ENCODE assay signal across 1 cellular context in the genomic region with DNA sequence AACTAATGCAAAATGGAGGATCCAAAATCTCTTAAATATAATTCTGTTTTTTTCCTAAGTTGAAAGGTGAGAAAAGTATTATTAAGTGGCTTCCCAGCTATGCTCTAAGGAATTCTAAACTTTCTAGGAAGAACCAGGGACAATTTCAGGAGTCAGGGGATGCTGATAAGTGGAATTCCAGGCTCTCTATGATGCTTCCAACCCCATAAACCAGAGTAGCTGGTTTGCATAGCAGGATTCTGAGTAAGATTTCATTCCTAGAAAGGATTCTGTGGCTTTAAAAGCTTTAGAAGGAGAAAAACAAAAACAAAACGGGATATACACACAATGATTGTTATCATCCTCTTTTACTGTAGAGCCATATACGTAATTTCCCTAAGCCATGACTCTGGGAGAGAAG.
TF ChIP-seq lines count a peak whose summit lies in the region.

No MANE protein-coding gene starts in this region.

TF ChIP-seq in GM23338, 12 proteins besides CTCF, POLR2A, EP300 and RAD21 (continued from another document):
- TF ChIP-seq, protein P1, sequence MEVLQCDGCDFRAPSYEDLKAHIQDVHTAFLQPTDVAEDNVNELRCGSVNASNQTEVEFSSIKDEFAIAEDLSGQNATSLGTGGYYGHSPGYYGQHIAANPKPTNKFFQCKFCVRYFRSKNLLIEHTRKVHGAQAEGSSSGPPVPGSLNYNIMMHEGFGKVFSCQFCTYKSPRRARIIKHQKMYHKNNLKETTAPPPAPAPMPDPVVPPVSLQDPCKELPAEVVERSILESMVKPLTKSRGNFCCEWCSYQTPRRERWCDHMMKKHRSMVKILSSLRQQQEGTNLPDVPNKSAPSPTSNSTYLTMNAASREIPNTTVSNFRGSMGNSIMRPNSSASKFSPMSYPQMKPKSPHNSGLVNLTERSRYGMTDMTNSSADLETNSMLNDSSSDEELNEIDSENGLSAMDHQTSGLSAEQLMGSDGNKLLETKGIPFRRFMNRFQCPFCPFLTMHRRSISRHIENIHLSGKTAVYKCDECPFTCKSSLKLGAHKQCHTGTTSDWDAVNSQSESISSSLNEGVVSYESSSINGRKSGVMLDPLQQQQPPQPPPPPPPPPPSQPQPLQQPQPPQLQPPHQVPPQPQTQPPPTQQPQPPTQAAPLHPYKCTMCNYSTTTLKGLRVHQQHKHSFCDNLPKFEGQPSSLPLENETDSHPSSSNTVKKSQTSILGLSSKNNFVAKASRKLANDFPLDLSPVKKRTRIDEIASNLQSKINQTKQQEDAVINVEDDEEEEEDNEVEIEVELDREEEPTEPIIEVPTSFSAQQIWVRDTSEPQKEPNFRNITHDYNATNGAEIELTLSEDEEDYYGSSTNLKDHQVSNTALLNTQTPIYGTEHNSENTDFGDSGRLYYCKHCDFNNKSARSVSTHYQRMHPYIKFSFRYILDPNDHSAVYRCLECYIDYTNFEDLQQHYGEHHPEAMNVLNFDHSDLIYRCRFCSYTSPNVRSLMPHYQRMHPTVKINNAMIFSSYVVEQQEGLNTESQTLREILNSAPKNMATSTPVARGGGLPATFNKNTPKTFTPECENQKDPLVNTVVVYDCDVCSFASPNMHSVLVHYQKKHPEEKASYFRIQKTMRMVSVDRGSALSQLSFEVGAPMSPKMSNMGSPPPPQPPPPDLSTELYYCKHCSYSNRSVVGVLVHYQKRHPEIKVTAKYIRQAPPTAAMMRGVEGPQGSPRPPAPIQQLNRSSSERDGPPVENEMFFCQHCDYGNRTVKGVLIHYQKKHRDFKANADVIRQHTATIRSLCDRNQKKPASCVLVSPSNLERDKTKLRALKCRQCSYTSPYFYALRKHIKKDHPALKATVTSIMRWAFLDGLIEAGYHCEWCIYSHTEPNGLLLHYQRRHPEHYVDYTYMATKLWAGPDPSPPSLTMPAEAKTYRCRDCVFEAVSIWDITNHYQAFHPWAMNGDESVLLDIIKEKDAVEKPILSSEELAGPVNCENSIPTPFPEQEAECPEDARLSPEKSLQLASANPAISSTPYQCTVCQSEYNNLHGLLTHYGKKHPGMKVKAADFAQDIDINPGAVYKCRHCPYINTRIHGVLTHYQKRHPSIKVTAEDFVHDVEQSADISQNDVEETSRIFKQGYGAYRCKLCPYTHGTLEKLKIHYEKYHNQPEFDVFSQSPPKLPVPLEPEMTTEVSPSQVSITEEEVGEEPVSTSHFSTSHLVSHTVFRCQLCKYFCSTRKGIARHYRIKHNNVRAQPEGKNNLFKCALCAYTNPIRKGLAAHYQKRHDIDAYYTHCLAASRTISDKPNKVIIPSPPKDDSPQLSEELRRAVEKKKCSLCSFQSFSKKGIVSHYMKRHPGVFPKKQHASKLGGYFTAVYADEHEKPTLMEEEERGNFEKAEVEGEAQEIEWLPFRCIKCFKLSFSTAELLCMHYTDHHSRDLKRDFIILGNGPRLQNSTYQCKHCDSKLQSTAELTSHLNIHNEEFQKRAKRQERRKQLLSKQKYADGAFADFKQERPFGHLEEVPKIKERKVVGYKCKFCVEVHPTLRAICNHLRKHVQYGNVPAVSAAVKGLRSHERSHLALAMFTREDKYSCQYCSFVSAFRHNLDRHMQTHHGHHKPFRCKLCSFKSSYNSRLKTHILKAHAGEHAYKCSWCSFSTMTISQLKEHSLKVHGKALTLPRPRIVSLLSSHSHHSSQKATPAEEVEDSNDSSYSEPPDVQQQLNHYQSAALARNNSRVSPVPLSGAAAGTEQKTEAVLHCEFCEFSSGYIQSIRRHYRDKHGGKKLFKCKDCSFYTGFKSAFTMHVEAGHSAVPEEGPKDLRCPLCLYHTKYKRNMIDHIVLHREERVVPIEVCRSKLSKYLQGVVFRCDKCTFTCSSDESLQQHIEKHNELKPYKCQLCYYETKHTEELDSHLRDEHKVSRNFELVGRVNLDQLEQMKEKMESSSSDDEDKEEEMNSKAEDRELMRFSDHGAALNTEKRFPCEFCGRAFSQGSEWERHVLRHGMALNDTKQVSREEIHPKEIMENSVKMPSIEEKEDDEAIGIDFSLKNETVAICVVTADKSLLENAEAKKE (CRISPR knock-in tag; IDR thresholded peaks at IDR 0.05): no peak
- TF ChIP-seq STAT1 (IDR thresholded peaks at IDR 0.05; ENCODE audit: unreplicated experiment) (no peak), EZH2 (IDR thresholded peaks at IDR 0.05; ENCODE audit: low read depth, unreplicated experiment) (no peak)
TF ChIP-seq in GM23338: peak in this region for 0.
